In genomic region chr3:119570229-119570628, GRCh38 we compare ENCODE assay signal across 1 cellular context.
TF ChIP-seq lines count a peak whose summit lies in the region.

No MANE protein-coding gene starts in this region.

TF ChIP-seq in K562, 482 proteins besides CTCF, POLR2A, EP300 and RAD21 (continued from another document):
- TF ChIP-seq PBX2 (CRISPR knock-in tag; IDR thresholded peaks at IDR 0.05; ENCODE audit: low read depth) (no peak), PBX2 (tag; conservative IDR thresholded peaks at IDR 0.05; ENCODE audit: low read depth) (peak; percentile 29; the same call in 1 of the 2 replicates), MEF2A (IDR thresholded peaks at IDR 0.05; ENCODE audit: control insufficient read depth, low read depth, low read length) (no peak), KAT8 (IDR thresholded peaks at IDR 0.05; ENCODE audit: low read depth) (no peak)
